Comparison of ENCODE assay signal across 24 cellular contexts in the genomic region with DNA sequence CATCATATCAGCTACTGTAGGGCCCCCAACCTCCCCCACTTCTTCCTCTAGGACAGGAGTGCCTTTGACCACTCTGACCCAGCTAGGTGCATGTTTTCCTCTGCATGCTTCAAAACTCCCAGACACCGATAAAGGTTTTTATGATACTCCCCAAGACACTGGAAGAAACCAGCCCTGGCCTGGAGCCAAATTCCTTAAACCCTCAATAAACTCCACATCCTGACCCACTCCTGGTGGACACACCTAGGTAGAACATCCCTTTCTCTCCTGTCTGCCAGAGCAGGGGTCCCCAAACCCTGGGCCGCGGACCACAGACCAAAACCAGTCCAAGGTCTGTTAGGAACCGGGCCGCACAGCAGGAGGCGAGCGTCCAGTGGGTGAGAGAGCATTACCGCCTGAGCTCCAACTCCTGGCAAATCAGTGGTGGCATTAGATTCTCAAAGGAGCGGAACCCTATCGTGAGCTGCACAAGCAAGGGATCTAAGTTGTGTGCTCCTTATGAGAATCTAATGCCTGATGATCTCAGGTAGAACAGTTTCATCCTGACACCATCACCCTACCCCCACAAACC.
"Had no signal": no experiment of that assay in that cellular context is flagged by ENCODE, and none has a peak within 500 bp of the region (broad histone marks: within the 10 kb centered on the region; RNA-seq: fewer than 3 reads in every experiment).

No MANE protein-coding gene starts in this region.

- H3K4me1 Mint-ChIP-seq: activated CD4-positive, alpha-beta T cell treated with anti-CD3 and anti-CD28 coated beads for 36 hours; activated naive CD4-positive, alpha-beta T cell treated with anti-CD3 and anti-CD28 coated beads, Interleukin-2, amount 50 U/mL, for 24 hours; activated naive CD8-positive, alpha-beta T cell treated with anti-CD3 and anti-CD28 coated beads, Interleukin-2, amount 50 U/mL, for 24 hours; central memory CD8-positive, alpha-beta T cell had no signal

- H3K9me3 Mint-ChIP-seq: activated naive CD4-positive, alpha-beta T cell treated with anti-CD3 and anti-CD28 coated beads, Interleukin-2, amount 50 U/mL, for 24 hours; activated naive CD8-positive, alpha-beta T cell treated with anti-CD3 and anti-CD28 coated beads, Interleukin-2, amount 50 U/mL, for 24 hours; activated T-helper 2 cell treated with anti-CD3 and anti-CD28 coated beads, Interferon-gamma antibody, Interleukin-2, Interleukin-4, amounts not matched to agents 10 μg/mL and 5 μg/mL and 100 μg/mL, durations not matched to agents 14 hours and 24 hours and 36 hours; central memory CD8-positive, alpha-beta T cell; dendritic cell treated with granulocyte-macrophage colony-stimulating factor and Interleukin-4, amounts not matched to agents 40 ng/mL and 50 ng/mL, for 4 days; naive thymus-derived CD4-positive, alpha-beta T cell had no signal

- H3K4me1 ChIP-seq: spleen, suprapubic skin, tibial artery had no signal

- H3K27ac Mint-ChIP-seq: activated CD4-positive, alpha-beta T cell treated with anti-CD3 and anti-CD28 coated beads for 36 hours; activated CD8-positive, alpha-beta memory T cell treated with anti-CD3 and anti-CD28 coated beads, Interleukin-2, amount 10 ng/mL, durations not matched to agents 7 days and 5 days; activated CD8-positive, alpha-beta T cell treated with anti-CD3 and anti-CD28 coated beads, Interleukin-2, amount 10 ng/mL, durations not matched to agents 7 days and 5 days; activated naive CD4-positive, alpha-beta T cell treated with anti-CD3 and anti-CD28 coated beads, Interleukin-2, amount 50 U/mL, for 24 hours; activated naive CD8-positive, alpha-beta T cell treated with anti-CD3 and anti-CD28 coated beads, Interleukin-2, amount 50 U/mL, for 24 hours; activated T-helper 2 cell treated with anti-CD3 and anti-CD28 coated beads, Interferon-gamma antibody, Interleukin-2, Interleukin-4, amounts not matched to agents 10 μg/mL and 5 μg/mL and 100 μg/mL, durations not matched to agents 14 hours and 24 hours and 36 hours; dendritic cell treated with granulocyte-macrophage colony-stimulating factor and Interleukin-4, amounts not matched to agents 40 ng/mL and 50 ng/mL, for 4 days; naive thymus-derived CD4-positive, alpha-beta T cell had no signal

- DNase-seq: activated CD4-positive, alpha-beta T cell treated with anti-CD3 and anti-CD28 coated beads for 36 hours; activated CD4-positive, CD25-positive, alpha-beta regulatory T cell; activated CD8-positive, alpha-beta memory T cell treated with anti-CD3 and anti-CD28 coated beads, Interleukin-2, amount 10 ng/mL, durations not matched to agents 7 days and 5 days; activated CD8-positive, alpha-beta T cell treated with anti-CD3 and anti-CD28 coated beads, Interleukin-2, amount 10 ng/mL, durations not matched to agents 7 days and 5 days; activated naive CD8-positive, alpha-beta T cell treated with anti-CD3 and anti-CD28 coated beads, Interleukin-2, amount 50 U/mL, for 24 hours; activated T-cell treated with anti-CD3 and anti-CD28 coated beads, Interleukin-2, amount 50 U/mL, for 48 hours; amygdala; effector CD4-positive, alpha-beta T cell; glutamatergic neuron; left cardiac atrium; left ventricle myocardium superior; midbrain; naive thymus-derived CD4-positive, alpha-beta T cell; nucleus accumbens; right cardiac atrium; spleen; stimulated activated naive CD4-positive, alpha-beta T cell; tibial artery had no signal

- H3K4me3 ChIP-seq: esophagus muscularis mucosa, spleen, suprapubic skin, tibial artery had no signal

- H3K4me3 Mint-ChIP-seq: activated CD4-positive, alpha-beta T cell treated with anti-CD3 and anti-CD28 coated beads for 36 hours; activated CD8-positive, alpha-beta memory T cell treated with anti-CD3 and anti-CD28 coated beads, Interleukin-2, amount 10 ng/mL, durations not matched to agents 7 days and 5 days; activated CD8-positive, alpha-beta T cell treated with anti-CD3 and anti-CD28 coated beads, Interleukin-2, amount 10 ng/mL, durations not matched to agents 7 days and 5 days; activated naive CD4-positive, alpha-beta T cell treated with anti-CD3 and anti-CD28 coated beads, Interleukin-2, amount 50 U/mL, for 24 hours; activated naive CD8-positive, alpha-beta T cell treated with anti-CD3 and anti-CD28 coated beads, Interleukin-2, amount 50 U/mL, for 24 hours; central memory CD8-positive, alpha-beta T cell; dendritic cell treated with granulocyte-macrophage colony-stimulating factor and Interleukin-4, amounts not matched to agents 40 ng/mL and 50 ng/mL, for 4 days; naive thymus-derived CD4-positive, alpha-beta T cell had no signal

- H3K27me3 ChIP-seq: esophagus muscularis mucosa, spleen, suprapubic skin, tibial artery had no signal

- H3K9me3 ChIP-seq: esophagus muscularis mucosa, spleen, suprapubic skin, tibial artery had no signal

- H3K27ac ChIP-seq: spleen, suprapubic skin, tibial artery had no signal

- H3K27me3 Mint-ChIP-seq: activated CD4-positive, alpha-beta T cell treated with anti-CD3 and anti-CD28 coated beads for 36 hours; activated CD8-positive, alpha-beta memory T cell treated with anti-CD3 and anti-CD28 coated beads, Interleukin-2, amount 10 ng/mL, durations not matched to agents 7 days and 5 days; activated naive CD4-positive, alpha-beta T cell treated with anti-CD3 and anti-CD28 coated beads, Interleukin-2, amount 50 U/mL, for 24 hours; activated naive CD8-positive, alpha-beta T cell treated with anti-CD3 and anti-CD28 coated beads, Interleukin-2, amount 50 U/mL, for 24 hours; central memory CD8-positive, alpha-beta T cell; dendritic cell treated with granulocyte-macrophage colony-stimulating factor and Interleukin-4, amounts not matched to agents 40 ng/mL and 50 ng/mL, for 4 days; naive thymus-derived CD4-positive, alpha-beta T cell had no signal
